8 cellular contexts compared by ENCODE assay signal in genomic region chr16:30921748-30922419, GRCh38. TPM values are rescaled to one million over a fixed set of nuclear protein-coding genes. Genes with fewer than 3 reads are reported as not detected.
DNase-seq lines count a peak whose midpoint lies in the region; ATAC-seq and TF ChIP-seq lines count a peak whose summit lies in the region.

No MANE protein-coding gene starts in this region.

- H3K27ac ChIP-seq in PC-3 (ENCODE audit: low read length), result peak overlapping the region; percentile 51
- peak overlapping the region; percentile 87 to 96 (median 94) for H3K27ac ChIP-seq in esophagus muscularis mucosa (replicated peaks in 1 of 4)

- H3K4me3 Mint-ChIP-seq in activated T-cell treated with anti-CD3 and anti-CD28 coated beads, Interleukin-2, amount 50 U/mL, for 72 hours, result peak overlapping the region; percentile 96 to 99

- no peaks in the 10 kb centered on the region for H3K9me2 ChIP-seq in PC-3 (replicated peaks; ENCODE audit: low read length)

- H4K20me1 ChIP-seq in PC-3 (ENCODE audit: low read length), result no peaks in the 10 kb centered on the region

- H3K4me3 ChIP-seq in PC-3 (ENCODE audit: low read length), result peak overlapping the region; percentile 78
- peak overlapping the region; percentile 62 to 83 (median 76) for H3K4me3 ChIP-seq in esophagus muscularis mucosa

- CTCF ChIA-PET in PC-3 (lab: Charles Lee), result no interaction called here

- no TSS peak for BruUV-seq in PC-3 (replicated peaks; lab: Mats Ljungman, UMichigan)

- H3K9ac ChIP-seq in PC-3 (ENCODE audit: low read length), result peak overlapping the region; percentile 63

- DNase-seq in KBM-7, result peak; percentile 94
- peak; percentile 72 for DNase-seq in PC-3
- DNase-seq in activated T-cell treated with anti-CD3 and anti-CD28 coated beads, Interleukin-2, amount 50 U/mL, for 72 hours, result peak; percentile 90 to 92
- DNase-seq in esophagus muscularis mucosa (ENCODE audit: extremely low spot score), result peak; percentile 97
- DNase-seq in myocyte (ENCODE audit: low read depth), result peak; percentile 93
- DNase-seq in stimulated activated CD8-positive, alpha-beta memory T cell treated with anti-CD3 and anti-CD28 coated beads, Interleukin-7, amount 100 ng/mL, for 1 hour (ENCODE audit: low read depth in 2 of 2), result peak; percentile 71 to 81

- no peaks in the 10 kb centered on the region for H3K36me3 Mint-ChIP-seq in activated T-cell treated with anti-CD3 and anti-CD28 coated beads, Interleukin-2, amount 50 U/mL, for 72 hours (ENCODE audit: insufficient read depth in 2 of 2)

- no peaks in the 10 kb centered on the region for H3K9me3 ChIP-seq in PC-3 (ENCODE audit: low read length)
- H3K9me3 ChIP-seq in esophagus muscularis mucosa, result no peaks in the 10 kb centered on the region

- H2AFZ ChIP-seq in PC-3 (ENCODE audit: low read length), result peak overlapping the region; percentile 96

- H3K4me1 ChIP-seq in PC-3 (ENCODE audit: insufficient read depth, low read length) (peaks cover 7% of the 10 kb centered on the region), esophagus muscularis mucosa (peaks cover 16 to 48% (median 32%) of the 10 kb centered on the region in 4 donors)

- ATAC-seq in PC-3 (peak; percentile 3), HG02852 (IDR thresholded peaks at IDR 0.05; ENCODE audit: unreplicated experiment) (no peak)
- ATAC-seq in activated T-cell treated with anti-CD3 and anti-CD28 coated beads, Interleukin-2, amount 50 U/mL, for 72 hours (replicated peaks in 1 of 2), result peak; percentile 1 to 10

- no peak for TF ChIP-seq EP300 in esophagus muscularis mucosa (IDR thresholded peaks at IDR 0.05)

- H3K27ac Mint-ChIP-seq in activated T-cell treated with anti-CD3 and anti-CD28 coated beads, Interleukin-2, amount 50 U/mL, for 72 hours, result peak overlapping the region; percentile 98

- H3F3A ChIP-seq in PC-3 (ENCODE audit: low read length, unreplicated experiment), result no peaks in the 10 kb centered on the region

- 0% methylated on average over 25 of the region's 37 CpGs for WGBS in esophagus muscularis mucosa

- no peaks in the 10 kb centered on the region for H3K27me3 Mint-ChIP-seq in activated T-cell treated with anti-CD3 and anti-CD28 coated beads, Interleukin-2, amount 50 U/mL, for 72 hours (ENCODE audit: low read depth)

- H3K9me3 Mint-ChIP-seq in activated T-cell treated with anti-CD3 and anti-CD28 coated beads, Interleukin-2, amount 50 U/mL, for 72 hours, result no peaks in the 10 kb centered on the region

- peaks cover 22% of the 10 kb centered on the region for H3K4me1 Mint-ChIP-seq in activated T-cell treated with anti-CD3 and anti-CD28 coated beads, Interleukin-2, amount 50 U/mL, for 72 hours (ENCODE audit: low read depth)

- TF ChIP-seq CTCF in PC-3 (conservative IDR thresholded peaks at IDR 0.05; ENCODE audit: low read depth, low read length), result peak; percentile 76
- peak; percentile 87 to 94 (median 91) for TF ChIP-seq CTCF in esophagus muscularis mucosa (IDR thresholded peaks at IDR 0.05)

- H3K36me3 ChIP-seq in PC-3 (ENCODE audit: low read depth, low read length) (no peaks in the 10 kb centered on the region; the same call in 1 of the 2 replicates), esophagus muscularis mucosa (peaks cover 0 to 15% (median 6%) of the 10 kb centered on the region in 4 donors)

- H3K4me2 ChIP-seq in PC-3 (ENCODE audit: low read length), result peak overlapping the region; percentile 96

- POLR2A ChIA-PET in PC-3 (lab: Charles Lee; ENCODE audit: unreplicated experiment), result no interaction called here

- intact Hi-C loops in PC-3 (cut with micrococcal nuclease), result loop anchor here (1.0 kb wide), 1 partner anchor 26 kb away; the partner anchor contains the start of gene CTF1
- intact Hi-C loops in esophagus muscularis mucosa (cut with DNase I), result loop anchor here (2.0 kb wide), 1 partner anchor 77 kb away; no protein-coding TSS in a partner anchor

- peak; percentile 13 for TF ChIP-seq POLR2A in GM10847 (IDR thresholded peaks at IDR 0.05; ENCODE audit: extremely low read depth, insufficient read length)
- no peak for TF ChIP-seq POLR2A in esophagus muscularis mucosa (IDR thresholded peaks at IDR 0.05; ENCODE audit: low read depth)

- in situ Hi-C loops in KBM-7 (cut with MboI; ENCODE audit: low pct_unique_long_range_greater_than_20kb, low sequenced_read_pairs), result no loop called here

- H3K79me2 ChIP-seq in PC-3 (ENCODE audit: low read length), result peaks cover 6% of the 10 kb centered on the region

- H3K27me3 ChIP-seq in PC-3 (ENCODE audit: low read length) (no peaks in the 10 kb centered on the region), esophagus muscularis mucosa (no peaks in the 10 kb centered on the region)

RNA-seq across cellular contexts. Expression of gene FBXL19, which starts 1.5 kb away (rescaled TPM):
- total RNA-seq in PC-3 (2014; rRNA removed), result 36.2 and 48.5 TPM in 2 replicates
- 10 to 100 TPM; 24.9 to 25.7 TPM for total RNA-seq in activated T-cell treated with anti-CD3 and anti-CD28 coated beads, Interleukin-2, amount 50 U/mL, for 72 hours
- total RNA-seq in esophagus muscularis mucosa, result 10 to 100 TPM; 12.1 to 28.1 (median 17.7) TPM
- total RNA-seq in myocyte, result 11.6 and 14.9 TPM in 2 replicates
- 12.7 TPM for polyA plus RNA-seq in myocyte (2012)

RNA-seq across cellular contexts. Expression of gene CTF1, which starts 25.5 kb away (rescaled TPM):
- 0.29 and 0.98 TPM in 2 replicates for total RNA-seq in PC-3 (2014; rRNA removed)
- under 1 TPM; 0.25 to 0.72 TPM for total RNA-seq in activated T-cell treated with anti-CD3 and anti-CD28 coated beads, Interleukin-2, amount 50 U/mL, for 72 hours
- 10 to 100 TPM in 2 of 4 donors, 1 to 10 TPM in 2; 6.2 to 18.8 (median 10.9) TPM for total RNA-seq in esophagus muscularis mucosa
- total RNA-seq in myocyte, result 4.2 and 5.6 TPM in 2 replicates
- 10.2 TPM for polyA plus RNA-seq in myocyte (2012)

RNA-seq across cellular contexts. Expression of gene ORAI3, which starts 27.0 kb away (rescaled TPM):
- 3.6 and 5.7 TPM in 2 replicates for total RNA-seq in PC-3 (2014; rRNA removed)
- total RNA-seq in activated T-cell treated with anti-CD3 and anti-CD28 coated beads, Interleukin-2, amount 50 U/mL, for 72 hours, result 10 to 100 TPM; 13.6 to 15.6 TPM
- total RNA-seq in esophagus muscularis mucosa, result 10 to 100 TPM; 33.0 to 56.5 (median 45.8) TPM
- total RNA-seq in myocyte, result 53.9 and 60.0 TPM in 2 replicates
- 35.5 TPM for polyA plus RNA-seq in myocyte (2012)

RNA-seq across cellular contexts. Expression of gene BCL7C, which starts 28.0 kb away (rescaled TPM):
- 75.6 and 97.3 TPM in 2 replicates for total RNA-seq in PC-3 (2014; rRNA removed)
- 10 to 100 TPM; 21.7 to 23.2 TPM for total RNA-seq in activated T-cell treated with anti-CD3 and anti-CD28 coated beads, Interleukin-2, amount 50 U/mL, for 72 hours
- 10 to 100 TPM; 42.1 to 57.9 (median 45.5) TPM for total RNA-seq in esophagus muscularis mucosa
- total RNA-seq in myocyte, result 25.4 and 35.4 TPM in 2 replicates
- 31.3 TPM for polyA plus RNA-seq in myocyte (2012)

RNA-seq across cellular contexts. Expression of gene SETD1A, which starts 35.7 kb away (rescaled TPM):
- total RNA-seq in PC-3 (2014; rRNA removed) (7.9 and 8.6 TPM in 2 replicates), esophagus muscularis mucosa (10 to 100 TPM in 2 of 4 donors, 1 to 10 TPM in 2; 7.1 to 25.4 (median 9.9) TPM), myocyte (3.3 and 5.8 TPM in 2 replicates)
- total RNA-seq in activated T-cell treated with anti-CD3 and anti-CD28 coated beads, Interleukin-2, amount 50 U/mL, for 72 hours, result 10 to 100 TPM; 19.1 to 25.5 TPM
- 13.6 TPM for polyA plus RNA-seq in myocyte (2012)
